ENCODE assay signal across 8 cellular contexts in genomic region chr19:45117167-45117594, GRCh38. TPM values are rescaled to one million over a fixed set of nuclear protein-coding genes. Genes with fewer than 3 reads are reported as not detected.
A peak's percentile ranks its signal among the peaks of the same experiment; 100 is the strongest.
DNase-seq lines count a peak whose midpoint lies in the region; ATAC-seq and TF ChIP-seq lines count a peak whose summit lies in the region.

No MANE protein-coding gene starts in this region.

- no peak overlapping the region for H2AFZ ChIP-seq in mammary epithelial cell (ENCODE audit: low read depth, low read length)

- H3K9ac ChIP-seq in mammary epithelial cell (ENCODE audit: insufficient read depth, low read length): no peak overlapping the region

- WGBS in mammary epithelial cell (ENCODE audit: low coverage, missing lambda C conversion rate): 45% methylated on average over 14 of the region's 16 CpGs
- 62 to 80% (median 70%) methylated on average over 14 to 16 of the region's 16 CpGs for WGBS in heart left ventricle, 4 donors

- H3K4me1 ChIP-seq in breast epithelium: peaks cover 4 to 15% of the 10 kb centered on the region in 2 donors
- H3K4me1 ChIP-seq in mammary epithelial cell (ENCODE audit: insufficient read depth, low read length): peaks cover 6% of the 10 kb centered on the region
- H3K4me1 ChIP-seq in Peyer's patch: peaks cover 0 to 51% (median 22%) of the 10 kb centered on the region in 4 donors
- H3K4me1 ChIP-seq in heart left ventricle: peaks cover 0 to 27% (median 14%) of the 10 kb centered on the region in 12 donors

- intact Hi-C loops in breast epithelium (cut with DNase I; ENCODE audit: low total_unique reads) (loop anchor here (10.0 kb wide), 1 partner anchor 52 kb away; no protein-coding TSS in a partner anchor), mammary epithelial cell (cut with micrococcal nuclease) (no loop called here), heart left ventricle (cut with DNase I) (no loop called here)

- CTCF ChIA-PET in mammary epithelial cell (lab: Charles Lee; ENCODE audit: low non-redundant PET): no interaction called here

- H3K4me1 Mint-ChIP-seq in activated naive CD8-positive, alpha-beta T cell treated with anti-CD3 and anti-CD28 coated beads for 36 hours: peaks cover 74% of the 10 kb centered on the region

- H3K36me3 ChIP-seq in breast epithelium (no peaks in the 10 kb centered on the region), mammary epithelial cell (ENCODE audit: insufficient read depth, low read length) (no peaks in the 10 kb centered on the region), Peyer's patch (no peaks in the 10 kb centered on the region), heart left ventricle (no peaks in the 10 kb centered on the region)

- no peak for TF ChIP-seq POLR2A in breast epithelium (IDR thresholded peaks at IDR 0.05)
- no peak for TF ChIP-seq POLR2A in Peyer's patch (IDR thresholded peaks at IDR 0.05)
- TF ChIP-seq POLR2A in heart left ventricle (IDR thresholded peaks at IDR 0.05): no peak

- H3K27me3 Mint-ChIP-seq in activated naive CD8-positive, alpha-beta T cell treated with anti-CD3 and anti-CD28 coated beads for 36 hours: no peaks in the 10 kb centered on the region

- ATAC-seq in heart left ventricle (no peak), HG02970 (IDR thresholded peaks at IDR 0.05; ENCODE audit: low FRiP score, unreplicated experiment) (no peak), GM18873 (IDR thresholded peaks at IDR 0.05; ENCODE audit: low FRiP score, unreplicated experiment) (no peak)

- peak overlapping the region in 1 of 3 donors; percentile 24 for H3K4me3 ChIP-seq in breast epithelium
- no peak overlapping the region for H3K4me3 ChIP-seq in mammary epithelial cell (replicated peaks in 1 of 3; ENCODE audit: insufficient read depth in 1 of 3, low read depth in 2 of 3, low read length in 3 of 3)
- no peak overlapping the region for H3K4me3 ChIP-seq in Peyer's patch
- H3K4me3 ChIP-seq in heart left ventricle: no peak overlapping the region

- H3K27ac Mint-ChIP-seq in activated naive CD8-positive, alpha-beta T cell treated with anti-CD3 and anti-CD28 coated beads for 36 hours: peak overlapping the region; percentile 71

- H3K36me3 Mint-ChIP-seq in activated naive CD8-positive, alpha-beta T cell treated with anti-CD3 and anti-CD28 coated beads for 36 hours: peaks cover 4% of the 10 kb centered on the region

- H4K20me1 ChIP-seq in mammary epithelial cell (ENCODE audit: insufficient read depth, low read length): peaks cover 4% of the 10 kb centered on the region

- peak overlapping the region; percentile 61 to 67 for H3K27ac ChIP-seq in breast epithelium
- no peak overlapping the region for H3K27ac ChIP-seq in mammary epithelial cell (ENCODE audit: insufficient read depth, low read depth, low read length)
- H3K27ac ChIP-seq in Peyer's patch: peak overlapping the region in 1 of 4 donors; percentile 51
- no peak overlapping the region for H3K27ac ChIP-seq in heart left ventricle

- peak overlapping the region; percentile 32 for H3K4me3 Mint-ChIP-seq in activated naive CD8-positive, alpha-beta T cell treated with anti-CD3 and anti-CD28 coated beads for 36 hours

- H3K79me2 ChIP-seq in mammary epithelial cell (ENCODE audit: insufficient read depth, low read length): peaks cover 90% of the 10 kb centered on the region

- H3K27me3 ChIP-seq in breast epithelium (no peaks in the 10 kb centered on the region), mammary epithelial cell (ENCODE audit: insufficient read depth, low read length) (no peaks in the 10 kb centered on the region), Peyer's patch (no peaks in the 10 kb centered on the region), heart left ventricle (no peaks in the 10 kb centered on the region)

- H3K9me3 ChIP-seq in breast epithelium (no peaks in the 10 kb centered on the region), mammary epithelial cell (replicated peaks; ENCODE audit: insufficient read depth, low read length) (no peaks in the 10 kb centered on the region), Peyer's patch (no peaks in the 10 kb centered on the region), heart left ventricle (no peaks in the 10 kb centered on the region)

- TF ChIP-seq CTCF in breast epithelium (IDR thresholded peaks at IDR 0.05) (no peak), mammary epithelial cell (conservative IDR thresholded peaks at IDR 0.05 in 1 of 2, IDR thresholded peaks at IDR 0.05 in 1 of 2; ENCODE audit: extremely low read depth in 1 of 2, insufficient read depth in 1 of 2, low read depth in 1 of 2, low read length in 2 of 2) (no peak), Peyer's patch (IDR thresholded peaks at IDR 0.05) (no peak), heart left ventricle (IDR thresholded peaks at IDR 0.05) (no peak)

- no peaks in the 10 kb centered on the region for H3K9me3 Mint-ChIP-seq in activated naive CD8-positive, alpha-beta T cell treated with anti-CD3 and anti-CD28 coated beads for 36 hours

- in situ Hi-C loops in mammary epithelial cell (cut with MboI; ENCODE audit: low sequenced_read_pairs in 2 of 2): no loop called here

- dilution Hi-C loops in mammary epithelial cell (cut with HindIII; ENCODE audit: low sequenced_read_pairs): no loop called here

- no peak for DNase-seq in breast epithelium (ENCODE audit: low spot score in 2 of 2)
- DNase-seq in mammary epithelial cell: no peak
- peak in 2 of 3 donors; percentile 45 to 62 for DNase-seq in Peyer's patch
- peak; percentile 84 for DNase-seq in activated naive CD8-positive, alpha-beta T cell treated with anti-CD3 and anti-CD28 coated beads for 36 hours
- DNase-seq in stimulated activated CD4-positive, alpha-beta T cell treated with anti-CD3 and anti-CD28 coated beads, Interleukin-2, amount 100 ng/mL, for 48 hours: peak; percentile 50 to 66
- DNase-seq in heart left ventricle: no peak

- no peak overlapping the region for H3K4me2 ChIP-seq in mammary epithelial cell (ENCODE audit: insufficient read depth, low read depth, low read length)

- no TSS peak for BruUV-seq in mammary epithelial cell (replicated peaks; lab: Mats Ljungman, UMichigan)

RNA-seq across cellular contexts. Expression of gene PPP1R37, which starts 24.2 kb away (rescaled TPM):
- 10 to 100 TPM; 18.6 to 50.8 (median 33.8) TPM for total RNA-seq in breast epithelium
- 10 to 100 TPM; 32.9 to 48.0 TPM for total RNA-seq in mammary epithelial cell
- 15.2 TPM for polyA plus RNA-seq in mammary epithelial cell
- polyA minus RNA-seq in mammary epithelial cell: 15.8 TPM
- 10 to 100 TPM; 41.8 to 75.1 (median 54.2) TPM for total RNA-seq in Peyer's patch
- total RNA-seq in activated naive CD8-positive, alpha-beta T cell treated with anti-CD3 and anti-CD28 coated beads for 36 hours: 10 to 100 TPM; 13.3 to 15.3 TPM
- 10 to 100 TPM; 16.0 to 33.7 (median 17.1) TPM for total RNA-seq in heart left ventricle
- polyA plus RNA-seq in heart left ventricle: 10 to 100 TPM; 24.0 to 27.9 TPM

RNA-seq across cellular contexts. Expression of gene GEMIN7, which starts 38.1 kb away (rescaled TPM):
- 10 to 100 TPM; 21.3 to 35.1 (median 22.1) TPM for total RNA-seq in breast epithelium
- 10 to 100 TPM in 1 of 2 donors, 1 to 10 TPM in 1; 9.5 to 18.6 TPM for total RNA-seq in mammary epithelial cell
- polyA plus RNA-seq in mammary epithelial cell: 41.3 TPM
- 4.1 TPM for polyA minus RNA-seq in mammary epithelial cell
- total RNA-seq in Peyer's patch: 10 to 100 TPM in 3 of 4 donors, not detected in 1; 28.7 to 34.2 (median 29.6) TPM
- 10 to 100 TPM; 53.6 to 58.2 TPM for total RNA-seq in activated naive CD8-positive, alpha-beta T cell treated with anti-CD3 and anti-CD28 coated beads for 36 hours
- total RNA-seq in heart left ventricle: 10 to 100 TPM; 11.4 to 22.0 (median 17.0) TPM
- polyA plus RNA-seq in heart left ventricle: 10 to 100 TPM; 25.0 to 40.8 TPM

RNA-seq across cellular contexts. Expression of gene ZNF296, which starts 40.9 kb away (rescaled TPM):
- 1 to 10 TPM in 2 of 3 donors, under 1 TPM in 1; 0.98 to 1.9 (median 1.3) TPM for total RNA-seq in breast epithelium
- under 1 TPM in 1 of 2 donors, not detected in 1; 0.66 TPM for total RNA-seq in mammary epithelial cell
- 0.22 TPM for polyA plus RNA-seq in mammary epithelial cell
- polyA minus RNA-seq in mammary epithelial cell: 0.41 TPM
- total RNA-seq in Peyer's patch: 1 to 10 TPM in 3 of 4 donors, not detected in 1; 2.1 to 5.5 (median 5.4) TPM
- 1 to 10 TPM; 5.4 to 6.3 TPM for total RNA-seq in activated naive CD8-positive, alpha-beta T cell treated with anti-CD3 and anti-CD28 coated beads for 36 hours
- total RNA-seq in heart left ventricle: 1 to 10 TPM in 1 of 9 donors, under 1 TPM in 6, not detected in 2; 0.16 to 1.2 (median 0.36) TPM
- under 1 TPM; 0.19 to 0.46 TPM for polyA plus RNA-seq in heart left ventricle

RNA-seq across cellular contexts. Expression of gene NKPD1, which starts 43.6 kb away (rescaled TPM):
- total RNA-seq in breast epithelium: 1 to 10 TPM in 2 of 3 donors, under 1 TPM in 1; 0.16 to 1.3 (median 1.0) TPM
- 1 to 10 TPM in 1 of 2 donors, under 1 TPM in 1; 0.92 to 1.8 TPM for total RNA-seq in mammary epithelial cell
- 0.79 TPM for polyA plus RNA-seq in mammary epithelial cell
- polyA minus RNA-seq in mammary epithelial cell: 2.8 TPM
- under 1 TPM in 2 of 4 donors, not detected in 2; 0.35 to 0.40 TPM for total RNA-seq in Peyer's patch
- under 1 TPM in 1 of 2 experiments, not detected in 1; 0.24 TPM for total RNA-seq in activated naive CD8-positive, alpha-beta T cell treated with anti-CD3 and anti-CD28 coated beads for 36 hours
- under 1 TPM in 3 of 9 donors, not detected in 6; 0.09 to 0.28 (median 0.09) TPM for total RNA-seq in heart left ventricle
- polyA plus RNA-seq in heart left ventricle: under 1 TPM in 1 of 2 donors, not detected in 1; 0.18 TPM

Comparison
In these comparisons a context has a peak if more than half of its experiments do, and no peak if none do; other contexts are left out.
1. H3K27ac ChIP-seq: peak in breast epithelium (2 of 2); none in mammary epithelial cell (single experiment) and heart left ventricle (0 of 12).
2. DNase-seq: peak in Peyer's patch (2 of 3), activated naive CD8-positive, alpha-beta T cell treated with anti-CD3 and anti-CD28 coated beads for 36 hours (single experiment) and stimulated activated CD4-positive, alpha-beta T cell treated with anti-CD3 and anti-CD28 coated beads, Interleukin-2, amount 100 ng/mL, for 48 hours (2 of 2); none in breast epithelium (0 of 2), mammary epithelial cell (single experiment) and heart left ventricle (0 of 5).